ENCODE assay signal across 17 cellular contexts in the genomic region with DNA sequence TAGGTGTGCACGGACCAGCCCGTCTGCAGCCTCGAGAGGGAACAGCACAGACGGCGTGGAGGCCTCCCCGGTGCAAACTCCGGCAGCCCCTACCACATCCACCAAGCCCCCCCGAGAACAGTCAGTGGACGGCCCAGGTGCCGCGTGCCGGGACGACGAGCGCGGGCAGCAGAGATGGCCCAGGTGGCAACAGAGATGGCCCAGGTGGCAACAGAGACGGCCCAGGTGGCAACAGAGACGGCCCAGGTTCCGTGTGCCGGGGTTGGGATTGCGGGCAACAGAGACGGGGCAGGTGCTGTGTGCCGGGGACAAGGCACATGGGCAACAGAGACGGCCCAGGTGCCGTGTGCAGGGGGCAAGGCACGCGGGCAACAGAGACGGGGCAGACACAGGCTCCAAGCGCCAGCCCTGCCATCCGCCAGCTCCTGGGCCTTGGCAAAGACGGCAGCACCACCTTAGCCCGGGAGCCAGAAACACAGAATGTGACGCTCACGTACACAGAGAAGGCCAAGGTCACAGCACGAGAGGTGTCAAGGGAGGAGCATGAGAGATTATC. TPM values are rescaled to one million over a fixed set of nuclear protein-coding genes. Genes with fewer than 3 reads are reported as not detected.
A peak's percentile ranks its signal among the peaks of the same experiment; 100 is the strongest.
DNase-seq lines count a peak whose midpoint lies in the region; ATAC-seq and TF ChIP-seq lines count a peak whose summit lies in the region.
"Had no signal": no experiment of that assay in that cellular context is flagged by ENCODE, and none has a peak within 500 bp of the region (broad histone marks: within the 10 kb centered on the region; RNA-seq: fewer than 3 reads in every experiment).

No MANE protein-coding gene starts in this region.

- no peaks in the 10 kb centered on the region for H3K27me3 ChIP-seq in RWPE2 (ENCODE audit: insufficient read depth, poor library complexity, severe bottlenecking)

- H3K36me3 ChIP-seq in RWPE2 (ENCODE audit: low read depth): no peaks in the 10 kb centered on the region
- H3K36me3 ChIP-seq: HAP-1 had no signal

- ATAC-seq in RWPE2 (ENCODE audit: low read depth): no peak
- peak; percentile 39 for ATAC-seq in left lobe of liver
- no peak for ATAC-seq in HG03460 (IDR thresholded peaks at IDR 0.05; ENCODE audit: unreplicated experiment)
- ATAC-seq: K562, Panc1 had no signal

- H3K4me1 ChIP-seq in RWPE2 (ENCODE audit: insufficient read depth, poor library complexity, severe bottlenecking): no peaks in the 10 kb centered on the region
- H3K4me1 ChIP-seq: HAP-1 had no signal

- no peaks in the 10 kb centered on the region for H3K9me3 ChIP-seq in RWPE2 (ENCODE audit: severe bottlenecking)
- H3K9me3 ChIP-seq: HAP-1, SK-N-SH had no signal

- no peaks in the 10 kb centered on the region for H3K4me1 Mint-ChIP-seq in chondrocyte (ENCODE audit: low read depth)
- peaks cover 25% of the 10 kb centered on the region for H3K4me1 Mint-ChIP-seq in progenitor cell of endocrine pancreas (ENCODE audit: low read depth)
- H3K4me1 Mint-ChIP-seq: B cell had no signal

- H3K9me3 Mint-ChIP-seq in chondrocyte (ENCODE audit: low read depth): no peaks in the 10 kb centered on the region
- H3K9me3 Mint-ChIP-seq in progenitor cell of endocrine pancreas (ENCODE audit: low read depth): no peaks in the 10 kb centered on the region

- POLR2A ChIA-PET in HEK293T (lab: Yijun Ruan, JAX): no interaction called here

- TF ChIP-seq CTCF in RWPE2 (IDR thresholded peaks at IDR 0.05; ENCODE audit: poor library complexity, severe bottlenecking) (no peak), chondrocyte (IDR thresholded peaks at IDR 0.05) (no peak), progenitor cell of endocrine pancreas (IDR thresholded peaks at IDR 0.05; ENCODE audit: unreplicated experiment) (no peak)

- H3K4me3 Mint-ChIP-seq in chondrocyte (ENCODE audit: unreplicated experiment) (no peak overlapping the region), progenitor cell of endocrine pancreas (ENCODE audit: low read depth) (peak overlapping the region; percentile 55)
- H3K4me3 Mint-ChIP-seq: B cell; CD4-positive, CD25-positive, alpha-beta regulatory T cell had no signal

- CTCF ChIA-PET in HEK293T (lab: Yijun Ruan, JAX): no interaction called here

- H3K36me3 Mint-ChIP-seq in chondrocyte (ENCODE audit: low read depth) (peaks cover 4% of the 10 kb centered on the region), progenitor cell of endocrine pancreas (ENCODE audit: insufficient read depth) (peaks cover 34% of the 10 kb centered on the region)

- H3K27ac ChIP-seq in RWPE2 (ENCODE audit: poor library complexity, severe bottlenecking): no peak overlapping the region

- H3K4me3 ChIP-seq in RWPE2 (ENCODE audit: severe bottlenecking): no peak overlapping the region
- H3K4me3 ChIP-seq: HAP-1, K562 had no signal

- DNase-seq in RWPE2 (ENCODE audit: low spot score) (peak; percentile 55), chondrocyte (ENCODE audit: low spot score) (peak; percentile 81), left lobe of liver (ENCODE audit: low spot score) (no peak), progenitor cell of endocrine pancreas (ENCODE audit: low spot score, unreplicated experiment) (no peak), cerebellar cortex (ENCODE audit: low spot score) (no peak), HEK293T (ENCODE audit: extremely low spot score) (no peak)
- DNase-seq: CD4-positive, CD25-positive, alpha-beta regulatory T cell; DMS53; NCI-H2029; NCI-H2171; SHP77; SK-N-SH had no signal

- H3K27ac Mint-ChIP-seq in chondrocyte (ENCODE audit: unreplicated experiment): no peak overlapping the region
- peak overlapping the region; percentile 92 for H3K27ac Mint-ChIP-seq in progenitor cell of endocrine pancreas
- H3K27ac Mint-ChIP-seq: B cell; CD4-positive, CD25-positive, alpha-beta regulatory T cell had no signal

- H3K27me3 Mint-ChIP-seq in chondrocyte (ENCODE audit: low read depth) (peaks cover 13% of the 10 kb centered on the region), progenitor cell of endocrine pancreas (no peaks in the 10 kb centered on the region)
- H3K27me3 Mint-ChIP-seq: B cell; CD4-positive, CD25-positive, alpha-beta regulatory T cell had no signal

TF ChIP-seq in HEK293T, 16 proteins besides CTCF, POLR2A, EP300 and RAD21:
- TF ChIP-seq CTBP1 (IDR thresholded peaks at IDR 0.05; ENCODE audit: borderline replicate concordance) (no peak), L3MBTL2 (conservative IDR thresholded peaks at IDR 0.05) (no peak), FOXA1 (IDR thresholded peaks at IDR 0.05) (no peak), LEF1 (IDR thresholded peaks at IDR 0.05; ENCODE audit: borderline replicate concordance) (no peak), TARDBP (IDR thresholded peaks at IDR 0.05) (no peak), BHLHE40 (IDR thresholded peaks at IDR 0.05; ENCODE audit: borderline replicate concordance) (no peak), ELF4 (IDR thresholded peaks at IDR 0.05) (no peak), ARNT (IDR thresholded peaks at IDR 0.05) (no peak), ZNF384 (IDR thresholded peaks at IDR 0.05) (no peak), SP1 (IDR thresholded peaks at IDR 0.05) (no peak), FOXM1 (IDR thresholded peaks at IDR 0.05; ENCODE audit: borderline replicate concordance) (no peak), FOXK2 (IDR thresholded peaks at IDR 0.05) (no peak), SUZ12 (IDR thresholded peaks at IDR 0.05) (no peak)
- TF ChIP-seq, protein P1, sequence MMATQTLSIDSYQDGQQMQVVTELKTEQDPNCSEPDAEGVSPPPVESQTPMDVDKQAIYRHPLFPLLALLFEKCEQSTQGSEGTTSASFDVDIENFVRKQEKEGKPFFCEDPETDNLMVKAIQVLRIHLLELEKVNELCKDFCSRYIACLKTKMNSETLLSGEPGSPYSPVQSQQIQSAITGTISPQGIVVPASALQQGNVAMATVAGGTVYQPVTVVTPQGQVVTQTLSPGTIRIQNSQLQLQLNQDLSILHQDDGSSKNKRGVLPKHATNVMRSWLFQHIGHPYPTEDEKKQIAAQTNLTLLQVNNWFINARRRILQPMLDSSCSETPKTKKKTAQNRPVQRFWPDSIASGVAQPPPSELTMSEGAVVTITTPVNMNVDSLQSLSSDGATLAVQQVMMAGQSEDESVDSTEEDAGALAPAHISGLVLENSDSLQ (IDR thresholded peaks at IDR 0.05): no peak

RNA-seq across cellular contexts. Expression of a gene that starts 31.1 kb away (rescaled TPM):
- total RNA-seq in chondrocyte (3.4 to 4.1 TPM (median 4.0 TPM) in 3 replicates), left lobe of liver (87.4 TPM), progenitor cell of endocrine pancreas (47.6 and 47.8 TPM in 2 replicates)

Comparison
In these comparisons a context has a peak if more than half of its experiments do, and no peak if none do; other contexts are left out.
1. DNase-seq: peak in RWPE2 (single experiment) and chondrocyte (single experiment); none in left lobe of liver (single experiment), progenitor cell of endocrine pancreas (single experiment), cerebellar cortex (single experiment) and HEK293T (single experiment).